10 cellular contexts compared by ENCODE assay signal in genomic region chr1:64948905-64949833, GRCh38. TPM values are rescaled to one million over a fixed set of nuclear protein-coding genes. Genes with fewer than 3 reads are reported as not detected.
DNase-seq lines count a peak whose midpoint lies in the region; ATAC-seq and TF ChIP-seq lines count a peak whose summit lies in the region.
"Had no signal": no experiment of that assay in that cellular context is flagged by ENCODE, and none has a peak within 500 bp of the region (broad histone marks: within the 10 kb centered on the region; RNA-seq: fewer than 3 reads in every experiment).

No MANE protein-coding gene starts in this region.

- no peak overlapping the region for H2BK15ac ChIP-seq in H9 (ENCODE audit: low read depth, low read length)

- H3K79me1 ChIP-seq in H9 (ENCODE audit: insufficient read depth, low read depth, low read length, poor library complexity, severe bottlenecking) = no peaks in the 10 kb centered on the region

- intact Hi-C loops in right cardiac atrium (cut with DNase I) = no loop called here

- no peaks in the 10 kb centered on the region for H4K20me1 ChIP-seq in H9 (ENCODE audit: control insufficient read depth, insufficient read depth, insufficient read length)

- no peak overlapping the region for H3K56ac ChIP-seq in H9 (ENCODE audit: insufficient read length, low read depth, low read length)

- WGBS in H9 (ENCODE audit: extremely low coverage, insufficient read length, low lambda C conversion rate) = no CpG with 5 or more reads among the region's 3 CpGs
- WGBS in right cardiac atrium = 51% methylated on average over 3 of the region's 3 CpGs

- H2BK20ac ChIP-seq in H9 (ENCODE audit: low read depth, low read length, poor library complexity, severe bottlenecking) = no peak overlapping the region

- H2BK12ac ChIP-seq in H9 (ENCODE audit: insufficient read length, low read depth, low read length) = no peak overlapping the region

- TF ChIP-seq CTCF in 22Rv1 (IDR thresholded peaks at IDR 0.05) (no peak), H9 (conservative IDR thresholded peaks at IDR 0.05) (no peak)

- H2AK5ac ChIP-seq in H9 (ENCODE audit: insufficient read length, low read length) = no peak overlapping the region

- no peak for DNase-seq in H9
- peak; percentile 51 for DNase-seq in activated CD8-positive, alpha-beta T cell treated with anti-CD3 and anti-CD28 coated beads, Interleukin-2, amount 10 ng/mL, durations not matched to agents 7 days and 5 days
- DNase-seq in immature natural killer cell = no peak
- no peak for DNase-seq in H7
- DNase-seq in right cardiac atrium = no peak
- no peak for DNase-seq in cerebellar nuclear complex (lab: John Stamatoyannopoulos, UW)
- DNase-seq: psoas muscle had no signal

- H3K23ac ChIP-seq in H9 (ENCODE audit: insufficient read length, low read depth, low read length) = no peak overlapping the region

- H3K36me3 Mint-ChIP-seq in H9 (ENCODE audit: insufficient read depth in 1 of 3, low read depth in 3 of 3) (no peaks in the 10 kb centered on the region), immature natural killer cell (no peaks in the 10 kb centered on the region)
- H3K36me3 Mint-ChIP-seq in activated CD8-positive, alpha-beta T cell treated with anti-CD3 and anti-CD28 coated beads, Interleukin-2, amount 10 ng/mL, durations not matched to agents 7 days and 5 days (ENCODE audit: low read depth) = peaks cover 20% of the 10 kb centered on the region

- no peaks in the 10 kb centered on the region for H3K36me3 ChIP-seq in H7 (replicated peaks; ENCODE audit: control insufficient read depth, insufficient read depth, low read length)
- H3K36me3 ChIP-seq: thoracic aorta had no signal

- H3K4me3 Mint-ChIP-seq in H9 (no peak overlapping the region), immature natural killer cell (peak overlapping the region; percentile 28 to 72 (median 54))
- H3K4me3 Mint-ChIP-seq in activated CD8-positive, alpha-beta T cell treated with anti-CD3 and anti-CD28 coated beads, Interleukin-2, amount 10 ng/mL, durations not matched to agents 7 days and 5 days = peak overlapping the region; percentile 34

- H3K27me3 Mint-ChIP-seq in H9 (ENCODE audit: low read depth) (no peaks in the 10 kb centered on the region), immature natural killer cell (ENCODE audit: low read depth in 3 of 3) (peaks cover 0 to 5% (median 3%) of the 10 kb centered on the region in 3 donors)
- H3K27me3 Mint-ChIP-seq in activated CD8-positive, alpha-beta T cell treated with anti-CD3 and anti-CD28 coated beads, Interleukin-2, amount 10 ng/mL, durations not matched to agents 7 days and 5 days (ENCODE audit: low read depth) = no peaks in the 10 kb centered on the region

- no peak overlapping the region for H2BK5ac ChIP-seq in H9 (ENCODE audit: insufficient read length, low read length)

- H4K5ac ChIP-seq in H9 (ENCODE audit: insufficient read length, low read depth, low read length) = no peak overlapping the region

- H3K4me1 ChIP-seq in H9 (ENCODE audit: insufficient read depth, low read length) (no peaks in the 10 kb centered on the region), right cardiac atrium (ENCODE audit: control insufficient read depth, insufficient read depth, low read length) (peaks cover 6% of the 10 kb centered on the region)

- no peaks in the 10 kb centered on the region for H3K23me2 ChIP-seq in H9 (ENCODE audit: insufficient read length, low read depth, low read length, poor library complexity, severe bottlenecking)

- H3K9me3 Mint-ChIP-seq in H9 = no peaks in the 10 kb centered on the region
- no peaks in the 10 kb centered on the region for H3K9me3 Mint-ChIP-seq in activated CD8-positive, alpha-beta T cell treated with anti-CD3 and anti-CD28 coated beads, Interleukin-2, amount 10 ng/mL, durations not matched to agents 7 days and 5 days (ENCODE audit: insufficient read depth)
- no peaks in the 10 kb centered on the region for H3K9me3 Mint-ChIP-seq in immature natural killer cell

- no peak overlapping the region for H2AFZ ChIP-seq in H9 (ENCODE audit: low read length)

- H3K27ac ChIP-seq in 22Rv1 = peak overlapping the region; percentile 24; the same call in 1 of the 2 replicates
- no peak overlapping the region for H3K27ac ChIP-seq in H9 (ENCODE audit: insufficient read length, low read depth, low read length)
- H3K27ac ChIP-seq in right cardiac atrium (ENCODE audit: low read length) = no peak overlapping the region
- H3K27ac ChIP-seq: thoracic aorta had no signal

- H3K4me3 ChIP-seq in H7 (ENCODE audit: insufficient read depth, low read depth, low read length) (no peak overlapping the region), right cardiac atrium (ENCODE audit: low read length) (no peak overlapping the region)
- H3K4me3 ChIP-seq: psoas muscle, thoracic aorta had no signal

- no peak overlapping the region for H3K18ac ChIP-seq in H9 (ENCODE audit: insufficient read length, low read depth, low read length)

- ATAC-seq in activated CD8-positive, alpha-beta T cell treated with anti-CD3 and anti-CD28 coated beads, Interleukin-2, amount 10 ng/mL, durations not matched to agents 7 days and 5 days = peak; percentile 62
- ATAC-seq in right cardiac atrium = no peak
- no peak for ATAC-seq in HG03095 (IDR thresholded peaks at IDR 0.05; ENCODE audit: unreplicated experiment)

- H3K9ac ChIP-seq in H9 (ENCODE audit: extremely low read depth, insufficient read length, low read length) = no peak overlapping the region

- H3K79me2 ChIP-seq in H9 (ENCODE audit: insufficient read depth, low read length) = no peaks in the 10 kb centered on the region; the same call in 1 of the 2 replicates

- H3T11ph ChIP-seq in H9 (ENCODE audit: low read length) = no peak overlapping the region

- POLR2A ChIA-PET in activated CD8-positive, alpha-beta T cell treated with anti-CD3 and anti-CD28 coated beads, Interleukin-2, amount 10 ng/mL, durations not matched to agents 7 days and 5 days (lab: Charles Lee) = interaction anchor here (0.8 to 1.2 kb wide), 4 partner anchors 11 to 20 kb away, joined by 3 to 5 read pairs (median 3); partner anchors contain the start of gene JAK1

- no peak overlapping the region for H4K91ac ChIP-seq in H9 (ENCODE audit: insufficient read length, low read depth, low read length)

- peak overlapping the region in 2 of 3 experiments; percentile 62 to 94; a peak in 4 of 7 replicates for H3K27ac Mint-ChIP-seq in H9
- peak overlapping the region; percentile 73 for H3K27ac Mint-ChIP-seq in activated CD8-positive, alpha-beta T cell treated with anti-CD3 and anti-CD28 coated beads, Interleukin-2, amount 10 ng/mL, durations not matched to agents 7 days and 5 days
- H3K27ac Mint-ChIP-seq in immature natural killer cell = peak overlapping the region; percentile 46 to 93 (median 84)

- H3K9me3 ChIP-seq in H9 (ENCODE audit: control insufficient read depth, low read depth, low read length) = no peaks in the 10 kb centered on the region
- no peaks in the 10 kb centered on the region for H3K9me3 ChIP-seq in right cardiac atrium (ENCODE audit: control insufficient read depth, low read length)
- H3K9me3 ChIP-seq: psoas muscle, thoracic aorta had no signal

- CTCF ChIA-PET in activated CD8-positive, alpha-beta T cell treated with anti-CD3 and anti-CD28 coated beads, Interleukin-2, amount 10 ng/mL, durations not matched to agents 7 days and 5 days (lab: Charles Lee) = interaction anchor here (0.6 to 0.9 kb wide), 2 partner anchors 11 to 54 kb away, joined by 3 read pairs; no protein-coding TSS in a partner anchor

- peaks cover 13 to 16% of the 10 kb centered on the region in 2 experiments for H3K4me1 Mint-ChIP-seq in H9
- H3K4me1 Mint-ChIP-seq in activated CD8-positive, alpha-beta T cell treated with anti-CD3 and anti-CD28 coated beads, Interleukin-2, amount 10 ng/mL, durations not matched to agents 7 days and 5 days (ENCODE audit: low read depth) = peaks cover 64% of the 10 kb centered on the region
- H3K4me1 Mint-ChIP-seq in immature natural killer cell = peaks cover 0 to 87% of the 10 kb centered on the region in 2 donors

- no peaks in the 10 kb centered on the region for H3K27me3 ChIP-seq in H9 (ENCODE audit: insufficient read depth, low read length)
- H3K27me3 ChIP-seq in H7 (ENCODE audit: control insufficient read depth, insufficient read depth, low read length) = no peaks in the 10 kb centered on the region
- H3K27me3 ChIP-seq in right cardiac atrium (ENCODE audit: control insufficient read depth, insufficient read depth) = no peaks in the 10 kb centered on the region

- H2BK120ac ChIP-seq in H9 (ENCODE audit: low read depth, low read length, poor library complexity, severe bottlenecking) = no peak overlapping the region

- H3K4me2 ChIP-seq in H9 (ENCODE audit: insufficient read depth, insufficient read length, low read length) = no peak overlapping the region

- no peak overlapping the region for H3K14ac ChIP-seq in H9 (ENCODE audit: insufficient read depth, low read length)

- H4K8ac ChIP-seq in H9 (replicated peaks; ENCODE audit: insufficient read length, low read depth, low read length) = no peak overlapping the region

- H3K4ac ChIP-seq in H9 (ENCODE audit: low read depth, low read length) = no peak overlapping the region; the same call in 1 of the 2 replicates

RNA-seq across cellular contexts. Expression of gene JAK1, which starts 17.2 kb away (rescaled TPM):
- 11.0 and 12.8 TPM in 2 replicates for total RNA-seq in H9 (2021)
- 100 to 1,000 TPM; 156 to 159 TPM for total RNA-seq in activated CD8-positive, alpha-beta T cell treated with anti-CD3 and anti-CD28 coated beads, Interleukin-2, amount 10 ng/mL, durations not matched to agents 7 days and 5 days
- polyA plus RNA-seq in immature natural killer cell = 100 to 1,000 TPM; 265 to 734 (median 416) TPM
- total RNA-seq in H7 (2014; rRNA removed; shearing (Covaris generic)) = 36.7 and 51.0 TPM in 2 replicates
- 100 to 1,000 TPM in 1 of 4 donors, 10 to 100 TPM in 3; 76.6 to 106 (median 88.0) TPM for total RNA-seq in right cardiac atrium
- polyA plus RNA-seq in right cardiac atrium = 33.1 TPM

Comparison
In these comparisons a context has a peak if more than half of its experiments do, and no peak if none do; other contexts are left out.
1. H3K4me3 Mint-ChIP-seq: peak in activated CD8-positive, alpha-beta T cell treated with anti-CD3 and anti-CD28 coated beads, Interleukin-2, amount 10 ng/mL, durations not matched to agents 7 days and 5 days (single experiment) and immature natural killer cell (5 of 5); none in H9 (0 of 2).
2. Peak in every context shown above with its lines, with median percentiles within 50 percentile points of each other: H3K27ac Mint-ChIP-seq.